ENCODE assay signal across 8 cellular contexts in genomic region chr12:3752741-3753486, GRCh38. TPM values are rescaled to one million over a fixed set of nuclear protein-coding genes. Genes with fewer than 3 reads are reported as not detected.
A peak's percentile ranks its signal among the peaks of the same experiment; 100 is the strongest.
DNase-seq lines count a peak whose midpoint lies in the region; ATAC-seq and TF ChIP-seq lines count a peak whose summit lies in the region.

A gene with protein sequence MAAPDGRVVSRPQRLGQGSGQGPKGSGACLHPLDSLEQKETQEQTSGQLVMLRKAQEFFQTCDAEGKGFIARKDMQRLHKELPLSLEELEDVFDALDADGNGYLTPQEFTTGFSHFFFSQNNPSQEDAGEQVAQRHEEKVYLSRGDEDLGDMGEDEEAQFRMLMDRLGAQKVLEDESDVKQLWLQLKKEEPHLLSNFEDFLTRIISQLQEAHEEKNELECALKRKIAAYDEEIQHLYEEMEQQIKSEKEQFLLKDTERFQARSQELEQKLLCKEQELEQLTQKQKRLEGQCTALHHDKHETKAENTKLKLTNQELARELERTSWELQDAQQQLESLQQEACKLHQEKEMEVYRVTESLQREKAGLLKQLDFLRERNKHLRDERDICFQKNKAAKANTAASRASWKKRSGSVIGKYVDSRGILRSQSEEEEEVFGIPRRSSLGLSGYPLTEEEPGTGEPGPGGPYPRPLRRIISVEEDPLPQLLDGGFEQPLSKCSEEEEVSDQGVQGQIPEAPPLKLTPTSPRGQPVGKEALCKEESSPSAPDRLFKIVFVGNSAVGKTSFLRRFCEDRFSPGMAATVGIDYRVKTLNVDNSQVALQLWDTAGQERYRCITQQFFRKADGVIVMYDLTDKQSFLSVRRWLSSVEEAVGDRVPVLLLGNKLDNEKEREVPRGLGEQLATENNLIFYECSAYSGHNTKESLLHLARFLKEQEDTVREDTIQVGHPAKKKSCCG (minus strand): TSS chr12:3753109. CDS start chr12:3696999, 56,110 bp downstream.

- H3K4me1 ChIP-seq in psoas muscle (no peaks in the 10 kb centered on the region), vagina (peaks cover 23% of the 10 kb centered on the region)

- H3K36me3 ChIP-seq in psoas muscle (ENCODE audit: insufficient read depth in 1 of 2, low read depth in 1 of 2) (no peaks in the 10 kb centered on the region), vagina (no peaks in the 10 kb centered on the region)

- intact Hi-C loops in psoas muscle (cut with DNase I) (no loop called here), vagina (cut with DNase I) (no loop called here)

- 6 to 11% (median 6%) methylated on average over 57 to 62 of the region's 62 CpGs for WGBS in psoas muscle, 3 donors

- DNase-seq in AG09309 (ENCODE audit: low read depth) (no peak), OCI-M1 (lab: John Stamatoyannopoulos, UW) (peak; percentile 88), activated T-helper 1 cell treated with Interleukin-2 at 50 U/mL for 16 hours (ENCODE audit: low read depth) (peak; percentile 80), globus pallidus (ENCODE audit: low spot score) (peak; percentile 10), psoas muscle (peak; percentile 72 to 86), vagina (ENCODE audit: extremely low spot score in 2 of 2) (peak; percentile 83 to 91)

- peak; percentile 42 for TF ChIP-seq CTCF in AG09309 (IDR thresholded peaks at IDR 0.05; ENCODE audit: control insufficient read depth, insufficient read depth, low read depth, low read length, missing control alignments)
- peak; percentile 38 for TF ChIP-seq CTCF in psoas muscle (IDR thresholded peaks at IDR 0.05)
- peak; percentile 22 to 58 (median 24) for TF ChIP-seq CTCF in vagina (IDR thresholded peaks at IDR 0.05)

- TF ChIP-seq POLR2A in vagina (IDR thresholded peaks at IDR 0.05), result no peak

- H3K27ac ChIP-seq in psoas muscle (peak within 1 kb of the TSS; percentile 30), vagina (peak within 1 kb of the TSS; percentile 37)

- H3K27me3 ChIP-seq in psoas muscle (ENCODE audit: insufficient read depth in 3 of 3, low read length in 2 of 3), result peaks cover 0 to 17% (median 6%) of the 10 kb centered on the region in 3 donors
- H3K27me3 ChIP-seq in vagina, result no peaks in the 10 kb centered on the region

- H3K4me3 ChIP-seq in AG09309 (ENCODE audit: control insufficient read depth, low read depth, low read length), result peak within 1 kb of the TSS; percentile 58
- peak within 1 kb of the TSS; percentile 55 for H3K4me3 ChIP-seq in psoas muscle
- H3K4me3 ChIP-seq in vagina, result peak within 1 kb of the TSS; percentile 47 to 49

- no peaks in the 10 kb centered on the region for H3K9me3 ChIP-seq in psoas muscle
- no peaks in the 10 kb centered on the region for H3K9me3 ChIP-seq in vagina

- ATAC-seq in GM18907 (IDR thresholded peaks at IDR 0.05; ENCODE audit: unreplicated experiment), result peak; percentile 81
- ATAC-seq in HG03108 (IDR thresholded peaks at IDR 0.05; ENCODE audit: unreplicated experiment), result peak; percentile 91
- ATAC-seq in psoas muscle, result peak; percentile 72 to 86 (median 78)

RNA-seq across cellular contexts. Expression of the gene that starts here (rescaled TPM):
- total RNA-seq in psoas muscle, result 1 to 10 TPM in 3 of 4 donors, under 1 TPM in 1; 0.87 to 1.7 (median 1.2) TPM
- under 1 TPM; 0.24 to 0.48 (median 0.35) TPM for polyA plus RNA-seq in psoas muscle
- 4.4 TPM for total RNA-seq in vagina
